Comparison of ENCODE assay signal across 20 cellular contexts in genomic region chrX:15350329-15350996, GRCh38. TPM values are rescaled to one million over a fixed set of nuclear protein-coding genes. Genes with fewer than 3 reads are reported as not detected.
A peak's percentile ranks its signal among the peaks of the same experiment; 100 is the strongest.
DNase-seq lines count a peak whose midpoint lies in the region; ATAC-seq and TF ChIP-seq lines count a peak whose summit lies in the region.
"Had no signal": no experiment of that assay in that cellular context is flagged by ENCODE, and none has a peak within 500 bp of the region (broad histone marks: within the 10 kb centered on the region; RNA-seq: fewer than 3 reads in every experiment).

No MANE protein-coding gene starts in this region.

- H3K9me3 ChIP-seq in Loucy (ENCODE audit: insufficient read depth, low read depth, low read length), result no peaks in the 10 kb centered on the region
- H3K9me3 ChIP-seq in WERI-Rb-1 (ENCODE audit: severe bottlenecking), result no peaks in the 10 kb centered on the region
- H3K9me3 ChIP-seq: upper lobe of left lung had no signal

- no peak overlapping the region for H2AK5ac ChIP-seq in mesendoderm (ENCODE audit: low read length)

- no peak overlapping the region for H3K23ac ChIP-seq in mesendoderm (ENCODE audit: low read length)

- ATAC-seq in GM19035 (IDR thresholded peaks at IDR 0.05; ENCODE audit: unreplicated experiment) (no peak), HG03457 (IDR thresholded peaks at IDR 0.05; ENCODE audit: unreplicated experiment) (no peak), HG03108 (IDR thresholded peaks at IDR 0.05; ENCODE audit: unreplicated experiment) (no peak)

- no peak for TF ChIP-seq CTCF in Loucy (conservative IDR thresholded peaks at IDR 0.05; ENCODE audit: low read length)
- TF ChIP-seq CTCF in WERI-Rb-1 (IDR thresholded peaks at IDR 0.05; ENCODE audit: low read depth, low read length), result no peak

- no peak overlapping the region for H2BK120ac ChIP-seq in mesendoderm (ENCODE audit: low read depth, low read length)

- H3K27ac ChIP-seq in WERI-Rb-1 (peak overlapping the region; percentile 36), mesendoderm (ENCODE audit: low read depth, low read length) (no peak overlapping the region)
- H3K27ac ChIP-seq: upper lobe of left lung had no signal

- H2BK15ac ChIP-seq in mesendoderm (replicated peaks; ENCODE audit: low read depth), result no peak overlapping the region

- WGBS in mesendoderm (ENCODE audit: extremely low coverage, insufficient coverage, low lambda C conversion rate), result no CpG with 5 or more reads among the region's 8 CpGs

- no peaks in the 10 kb centered on the region for H3K79me1 ChIP-seq in mesendoderm (ENCODE audit: low read length)

- H3K4me3 ChIP-seq in Loucy (ENCODE audit: low read length, poor library complexity, severe bottlenecking), result no peak overlapping the region
- H3K4me3 ChIP-seq in WERI-Rb-1 (ENCODE audit: low read depth, low read length), result no peak overlapping the region
- H3K4me3 ChIP-seq in mesendoderm (ENCODE audit: low read length), result no peak overlapping the region
- H3K4me3 ChIP-seq: upper lobe of left lung had no signal

- no peak overlapping the region for H2BK5ac ChIP-seq in mesendoderm (ENCODE audit: low read length)

- H3K36me3 ChIP-seq in Loucy (ENCODE audit: insufficient read depth, low read length), result no peaks in the 10 kb centered on the region
- H3K36me3 ChIP-seq in WERI-Rb-1, result no peaks in the 10 kb centered on the region
- no peaks in the 10 kb centered on the region for H3K36me3 ChIP-seq in mesendoderm (ENCODE audit: control insufficient read depth, insufficient read depth, low read length)
- H3K36me3 ChIP-seq: upper lobe of left lung had no signal

- no peaks in the 10 kb centered on the region for H3K9me2 ChIP-seq in Loucy (replicated peaks; ENCODE audit: low read depth, low read length)

- no peak overlapping the region for H3K4me2 ChIP-seq in Loucy (ENCODE audit: low read depth, low read length, poor library complexity, severe bottlenecking)
- no peak overlapping the region for H3K4me2 ChIP-seq in mesendoderm (ENCODE audit: low read length)

- no peak overlapping the region for H3K18ac ChIP-seq in mesendoderm (ENCODE audit: low read length)

- H3F3A ChIP-seq in Loucy (ENCODE audit: low read depth), result no peaks in the 10 kb centered on the region

- H4K20me1 ChIP-seq in Loucy (ENCODE audit: insufficient read depth, low read length, poor library complexity, severe bottlenecking), result no peaks in the 10 kb centered on the region

- no peaks in the 10 kb centered on the region for H3K4me1 ChIP-seq in Loucy (ENCODE audit: insufficient read depth, low read length, poor library complexity, severe bottlenecking)
- H3K4me1 ChIP-seq in mesendoderm (ENCODE audit: control insufficient read depth, low read depth, low read length), result no peaks in the 10 kb centered on the region
- H3K4me1 ChIP-seq: upper lobe of left lung had no signal

- H3K9ac ChIP-seq in Loucy (ENCODE audit: low read depth, low read length, poor library complexity, severe bottlenecking), result no peak overlapping the region
- no peak overlapping the region for H3K9ac ChIP-seq in mesendoderm (ENCODE audit: low read length)

- H2AFZ ChIP-seq in Loucy (ENCODE audit: low read length), result peak overlapping the region; percentile 12; the same call in 1 of the 2 replicates

- H3K79me2 ChIP-seq in Loucy (ENCODE audit: insufficient read depth, low read length), result no peaks in the 10 kb centered on the region
- H3K79me2 ChIP-seq in mesendoderm (ENCODE audit: control insufficient read depth, insufficient read depth, low read length), result no peaks in the 10 kb centered on the region

- no peak overlapping the region for H4K8ac ChIP-seq in mesendoderm (ENCODE audit: low read depth, low read length)

- H3K27me3 ChIP-seq in Loucy (ENCODE audit: insufficient read depth, low read length, poor library complexity, severe bottlenecking) (no peaks in the 10 kb centered on the region), WERI-Rb-1 (ENCODE audit: insufficient read depth, low read depth, severe bottlenecking) (peaks cover 22% of the 10 kb centered on the region), mesendoderm (ENCODE audit: insufficient read depth, low read length, poor library complexity) (no peaks in the 10 kb centered on the region)
- H3K27me3 ChIP-seq: upper lobe of left lung had no signal

- no peak overlapping the region for H3K56ac ChIP-seq in mesendoderm (ENCODE audit: low read length)

- H3K4ac ChIP-seq in mesendoderm (ENCODE audit: low read depth, low read length), result no peak overlapping the region

- DNase-seq in CD1c-positive myeloid dendritic cell (ENCODE audit: extremely low spot score) (peak; percentile 1), WERI-Rb-1 (peak; percentile 79), mesendoderm (peak; percentile 51), superior temporal gyrus (ENCODE audit: extremely low spot score) (no peak)
- DNase-seq: activated CD4-positive, alpha-beta T cell treated with anti-CD3 and anti-CD28 coated beads, Interleukin-2, amount 10 ng/mL, durations not matched to agents 24 days and 14 days; amygdala; CD8-positive, alpha-beta memory T cell; DND-41; kidney; midbrain; NCI-H1048; NCI-H2081; NCI-H526; retina; stimulated activated naive CD4-positive, alpha-beta T cell treated with Interleukin-2 at 50 U/mL for 16 hours had no signal

- no peak overlapping the region for H4K5ac ChIP-seq in mesendoderm (ENCODE audit: low read length)

RNA-seq across cellular contexts. Expression of gene PIGA, which starts 15.1 kb away (rescaled TPM):
- polyA plus RNA-seq in mesendoderm (2013, experiment 1 of 2), result 8.6 TPM
- polyA plus RNA-seq in mesendoderm (2013, experiment 2 of 2), result 7.5 TPM

RNA-seq across cellular contexts. Expression of gene VEGFD, which starts 33.8 kb away (rescaled TPM):
- not detected for polyA plus RNA-seq in mesendoderm (2013, experiment 1 of 2)
- polyA plus RNA-seq in mesendoderm (2013, experiment 2 of 2), result 0.03 TPM
- polyA plus RNA-seq: CD8-positive, alpha-beta memory T cell had no signal

RNA-seq across cellular contexts. Expression of gene ASB11, which starts 35.0 kb away (rescaled TPM):
- polyA plus RNA-seq in mesendoderm (2013, experiment 1 of 2), result not detected
- polyA plus RNA-seq in mesendoderm (2013, experiment 2 of 2), result not detected
- polyA plus RNA-seq: CD8-positive, alpha-beta memory T cell had no signal
